10 cellular contexts compared by ENCODE assay signal in the genomic region with DNA sequence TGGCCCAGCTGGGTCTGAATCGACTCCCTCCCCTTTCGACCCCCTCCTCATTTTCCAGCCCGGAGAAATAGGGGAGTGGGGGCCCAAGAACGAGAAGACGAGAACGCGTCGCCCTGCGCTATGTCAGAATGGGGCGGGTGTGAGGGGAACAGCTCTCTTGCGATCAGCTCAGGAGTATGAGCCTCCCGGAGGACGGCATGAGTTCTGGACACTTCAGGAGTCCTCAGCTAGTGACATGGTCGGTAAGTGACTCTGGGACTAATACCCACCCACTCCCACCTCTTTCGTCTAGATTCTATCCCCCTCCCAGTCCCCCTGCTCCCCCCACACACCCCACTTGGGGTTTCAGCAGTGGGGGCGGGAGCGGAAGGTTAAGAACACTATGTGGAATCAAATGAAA. TPM values are rescaled to one million over a fixed set of nuclear protein-coding genes. Genes with fewer than 3 reads are reported as not detected.
DNase-seq lines count a peak whose midpoint lies in the region; ATAC-seq and TF ChIP-seq lines count a peak whose summit lies in the region.
"Had no signal": no experiment of that assay in that cellular context is flagged by ENCODE, and none has a peak within 500 bp of the region (broad histone marks: within the 10 kb centered on the region; RNA-seq: fewer than 3 reads in every experiment).

No MANE protein-coding gene starts in this region.

- no peak overlapping the region for H3K27ac Mint-ChIP-seq in CD8-positive, alpha-beta memory T cell
- no peak overlapping the region for H3K27ac Mint-ChIP-seq in neural progenitor cell

- H3K36me3 ChIP-seq in CD8-positive, alpha-beta memory T cell (ENCODE audit: insufficient read depth, low read length), result no peaks in the 10 kb centered on the region
- H3K36me3 ChIP-seq in PC-9 (ENCODE audit: low read depth) (no peaks in the 10 kb centered on the region), esophagus squamous epithelium (no peaks in the 10 kb centered on the region), neural progenitor cell (no peaks in the 10 kb centered on the region)
- H3K36me3 ChIP-seq: neutrophil had no signal

- H3K27ac ChIP-seq in CD8-positive, alpha-beta memory T cell (ENCODE audit: low read depth, low read length), result no peak overlapping the region
- H3K27ac ChIP-seq in PC-9 (peak overlapping the region; percentile 53), esophagus squamous epithelium (peak overlapping the region; percentile 79 to 92 (median 88)), neural progenitor cell (no peak overlapping the region)
- H3K27ac ChIP-seq: KMS-11, neutrophil had no signal

- no peaks in the 10 kb centered on the region for H3K27me3 ChIP-seq in CD8-positive, alpha-beta memory T cell (ENCODE audit: insufficient read depth, low read length, poor library complexity, severe bottlenecking)
- no peaks in the 10 kb centered on the region for H3K27me3 ChIP-seq in PC-9 (ENCODE audit: insufficient read depth, low read depth)
- H3K27me3 ChIP-seq in esophagus squamous epithelium, result no peaks in the 10 kb centered on the region
- H3K27me3 ChIP-seq in neural progenitor cell, result no peaks in the 10 kb centered on the region

- no peaks in the 10 kb centered on the region for H3K9me3 Mint-ChIP-seq in CD8-positive, alpha-beta memory T cell
- H3K9me3 Mint-ChIP-seq in neural progenitor cell, result no peaks in the 10 kb centered on the region

- POLR2A ChIA-PET in CD8-positive, alpha-beta memory T cell (lab: Charles Lee), result no interaction called here
- POLR2A ChIA-PET in PC-9 (lab: Charles Lee; ENCODE audit: unreplicated experiment), result interaction anchor here (0.6 to 1.2 kb wide), 5 partner anchors 10 to 1226 kb away, joined by 3 to 22 read pairs (median 4); no protein-coding TSS in a partner anchor

- peaks cover 4 to 13% (median 11%) of the 10 kb centered on the region in 3 donors for H3K4me1 Mint-ChIP-seq in CD8-positive, alpha-beta memory T cell
- H3K4me1 Mint-ChIP-seq in neural progenitor cell, result peaks cover 3% of the 10 kb centered on the region

- H3F3A ChIP-seq in PC-9 (ENCODE audit: insufficient read depth, low read depth), result peaks cover 5% of the 10 kb centered on the region; the same call in 1 of the 2 replicates
- peaks cover 18% of the 10 kb centered on the region for H3F3A ChIP-seq in neural progenitor cell (ENCODE audit: low read depth)

- no peak for ATAC-seq in HG03039 (IDR thresholded peaks at IDR 0.05; ENCODE audit: unreplicated experiment)
- no peak for ATAC-seq in HG03095 (IDR thresholded peaks at IDR 0.05; ENCODE audit: unreplicated experiment)

- H3K4me3 Mint-ChIP-seq in CD8-positive, alpha-beta memory T cell, result peak overlapping the region; percentile 75 to 90 (median 81)
- H3K4me3 Mint-ChIP-seq in neural progenitor cell, result peak overlapping the region; percentile 80

- TF ChIP-seq POLR2A in esophagus squamous epithelium (IDR thresholded peaks at IDR 0.05), result no peak

- H3K36me3 Mint-ChIP-seq in CD8-positive, alpha-beta memory T cell, result no peaks in the 10 kb centered on the region
- H3K36me3 Mint-ChIP-seq in neural progenitor cell, result no peaks in the 10 kb centered on the region

- H3K4me3 ChIP-seq in CD8-positive, alpha-beta memory T cell (ENCODE audit: low read length), result peak overlapping the region; percentile 22
- H3K4me3 ChIP-seq in PC-9 (peak overlapping the region; percentile 83), esophagus squamous epithelium (peak overlapping the region; percentile 37 to 65 (median 55)), neural progenitor cell (peak overlapping the region; percentile 58)

- no peaks in the 10 kb centered on the region for H3K4me1 ChIP-seq in CD8-positive, alpha-beta memory T cell (ENCODE audit: insufficient read depth, low read length)
- peaks cover 31% of the 10 kb centered on the region for H3K4me1 ChIP-seq in PC-9 (replicated peaks; ENCODE audit: insufficient read depth)
- H3K4me1 ChIP-seq in esophagus squamous epithelium, result peaks cover 0 to 55% (median 5%) of the 10 kb centered on the region in 3 donors
- peaks cover 3% of the 10 kb centered on the region for H3K4me1 ChIP-seq in neural progenitor cell

- BruUV-seq in PC-9 (replicated peaks; lab: Mats Ljungman, UMichigan), result TSS peak; percentile 61

- no peaks in the 10 kb centered on the region for H4K20me1 ChIP-seq in PC-9 (ENCODE audit: insufficient read depth)
- H4K20me1 ChIP-seq in neural progenitor cell (ENCODE audit: low read depth), result no peaks in the 10 kb centered on the region

- H2AFZ ChIP-seq in PC-9 (peak overlapping the region; percentile 95), neural progenitor cell (replicated peaks) (peak overlapping the region; percentile 44)

- H3K79me2 ChIP-seq in PC-9 (ENCODE audit: low read depth) (peaks cover 17% of the 10 kb centered on the region), neural progenitor cell (ENCODE audit: low read depth) (no peaks in the 10 kb centered on the region)

- H3K9me2 ChIP-seq in PC-9 (ENCODE audit: insufficient read depth), result no peaks in the 10 kb centered on the region

- DNase-seq in CD8-positive, alpha-beta memory T cell, result no peak
- DNase-seq in PC-9 (peak in 1 of 2 experiments; percentile 43), esophagus squamous epithelium (lab: John Stamatoyannopoulos, UW) (no peak), neural progenitor cell (ENCODE audit: low spot score) (peak; percentile 28), NCI-H774 (lab: John Stamatoyannopoulos, UW) (no peak), NCI-H187 (lab: John Stamatoyannopoulos, UW) (no peak)

- peaks cover 10 to 15% of the 10 kb centered on the region in 2 donors for H3K27me3 Mint-ChIP-seq in CD8-positive, alpha-beta memory T cell
- peaks cover 12% of the 10 kb centered on the region for H3K27me3 Mint-ChIP-seq in neural progenitor cell (ENCODE audit: insufficient read depth, low read depth)

- TF ChIP-seq CTCF in PC-9 (conservative IDR thresholded peaks at IDR 0.05) (no peak), esophagus squamous epithelium (IDR thresholded peaks at IDR 0.05) (no peak), neural progenitor cell (IDR thresholded peaks at IDR 0.05) (no peak)

- CTCF ChIA-PET in CD8-positive, alpha-beta memory T cell (lab: Charles Lee), result no interaction called here
- CTCF ChIA-PET in PC-9 (lab: Charles Lee), result interaction anchor here (0.6 to 1.7 kb wide), 12 partner anchors 13 to 852 kb away, joined by 3 to 10 read pairs (median 4); no protein-coding TSS in a partner anchor

- no peaks in the 10 kb centered on the region for H3K9me3 ChIP-seq in CD8-positive, alpha-beta memory T cell (ENCODE audit: low read length)
- H3K9me3 ChIP-seq in PC-9 (ENCODE audit: insufficient read depth, low read depth), result no peaks in the 10 kb centered on the region
- no peaks in the 10 kb centered on the region for H3K9me3 ChIP-seq in esophagus squamous epithelium
- no peaks in the 10 kb centered on the region for H3K9me3 ChIP-seq in neural progenitor cell (ENCODE audit: low read depth)
- H3K9me3 ChIP-seq: neutrophil had no signal

- intact Hi-C loops in PC-9 (cut with micrococcal nuclease; ENCODE audit: unreplicated experiment) (loop anchor here (1.0 to 10.0 kb wide), 9 partner anchors 41 to 516 kb away; partner anchors contain the start of gene RRAGB), esophagus squamous epithelium (cut with DNase I) (no loop called here)

- no peak overlapping the region for H3K9ac ChIP-seq in neural progenitor cell
- H3K9ac ChIP-seq: KMS-11 had no signal

- 20% methylated on average over 4 of the region's 17 CpGs; no CpG with 5 or more reads in 1 of the 2 donors for WGBS in esophagus squamous epithelium, 2 donors

- H3K4me2 ChIP-seq in PC-9 (peak overlapping the region; percentile 89), neural progenitor cell (peak overlapping the region; percentile 72)
- H3K4me2 ChIP-seq: KMS-11 had no signal

RNA-seq across cellular contexts. Expression of gene KLF8, which starts 0.9 kb away (rescaled TPM):
- 1 to 10 TPM; 1.4 to 1.5 TPM for total RNA-seq in CD8-positive, alpha-beta memory T cell
- 0.64 TPM for polyA plus RNA-seq in CD8-positive, alpha-beta memory T cell
- total RNA-seq in PC-9 (2021), result 92.7 and 93.2 TPM in 2 replicates
- 10 to 100 TPM; 20.2 to 38.1 (median 33.4) TPM for total RNA-seq in esophagus squamous epithelium
- total RNA-seq in neural progenitor cell (ENCODE audit: low replicate concordance), result 14.8 and 15.4 TPM in 2 replicates

Comparison
In these comparisons a context has a peak if more than half of its experiments do, and no peak if none do; other contexts are left out.
1. H3K27ac ChIP-seq: peak in PC-9 (single experiment) and esophagus squamous epithelium (4 of 4); none in CD8-positive, alpha-beta memory T cell (single experiment) and neural progenitor cell (single experiment).
2. H3K4me3 ChIP-seq: peak in every context shown above with its lines; median percentile 83 in PC-9; 58 in neural progenitor cell; 55 in esophagus squamous epithelium; 22 in CD8-positive, alpha-beta memory T cell.